12 cellular contexts compared by ENCODE assay signal in the genomic region with DNA sequence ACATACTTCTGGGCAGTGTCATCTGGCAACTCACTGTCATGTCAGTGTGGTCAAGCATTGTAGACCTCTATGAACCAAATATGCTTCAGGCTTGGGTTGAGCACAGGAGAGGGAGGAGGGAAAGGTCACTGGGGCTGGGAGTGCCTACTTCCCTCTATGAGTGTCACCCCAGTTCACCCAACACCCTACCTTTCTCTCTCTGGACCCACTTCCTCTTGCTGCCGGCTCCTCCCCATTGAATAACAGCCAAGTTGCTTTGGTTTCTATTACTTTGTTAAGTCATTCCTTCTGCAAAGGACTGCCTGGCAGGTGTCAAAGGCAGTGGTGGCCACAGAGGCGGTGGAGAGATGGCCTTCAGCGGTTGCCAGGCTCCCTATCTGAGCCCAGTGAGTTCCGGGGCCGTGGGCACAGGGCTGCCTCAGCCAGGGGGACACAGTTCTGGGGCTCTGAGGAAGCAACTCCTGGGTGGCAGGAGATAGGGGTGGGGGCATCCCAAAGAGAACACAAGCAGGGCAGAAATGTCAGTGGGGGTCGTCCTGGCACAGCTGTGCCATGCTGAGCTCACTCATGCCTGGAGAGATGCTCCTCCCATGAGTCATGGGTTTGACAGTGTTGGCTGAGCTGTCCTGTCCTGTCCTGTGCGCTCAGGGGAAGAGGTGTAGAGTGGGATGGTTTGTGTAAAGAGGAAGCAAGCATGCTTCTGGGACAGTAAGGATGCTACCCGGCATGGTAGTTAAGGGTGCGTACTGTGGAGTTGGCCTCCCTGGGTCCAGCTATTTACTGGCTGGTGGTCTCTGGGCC. TPM values are rescaled to one million over a fixed set of nuclear protein-coding genes. Genes with fewer than 3 reads are reported as not detected.
DNase-seq lines count a peak whose midpoint lies in the region; ATAC-seq and TF ChIP-seq lines count a peak whose summit lies in the region.
"Not testable (repeated sequence)": the region's sequence is repeated elsewhere in the genome, so short reads cannot be mapped to it uniquely, and the experiment has no call there.
"Had no signal": no experiment of that assay in that cellular context is flagged by ENCODE, and none has a peak within 500 bp of the region (broad histone marks: within the 10 kb centered on the region; RNA-seq: fewer than 3 reads in every experiment).

Gene LGALS9C (plus strand): TSS at position 282 of the 801 bp plus-strand sequence. CDS start 66 bp downstream, at position 348.

- H3K36me3 ChIP-seq in SK-N-SH (replicated peaks in 1 of 2; ENCODE audit: control insufficient read depth in 1 of 2, insufficient read depth in 2 of 2, low read length in 1 of 2) = not testable (repeated sequence)

- H3K79me2 ChIP-seq in SK-N-SH (ENCODE audit: insufficient read depth) = not testable (repeated sequence)

- H3K9me2 ChIP-seq in SK-N-SH = not testable (repeated sequence)

- ATAC-seq in GM19395 (IDR thresholded peaks at IDR 0.05; ENCODE audit: unreplicated experiment) (peak; percentile 85), HG02852 (IDR thresholded peaks at IDR 0.05; ENCODE audit: unreplicated experiment) (peak; percentile 84)
- ATAC-seq in stimulated activated naive B cell treated with anti-CD40 and anti-IgM and Interleukin-4, amounts not matched to agents 10 μg/mL and 1 μg/mL and 100 μg/mL, for 72 hours (replicated peaks) = peak; percentile 94 to 97

- POLR2A ChIA-PET in SK-N-SH (lab: Yijun Ruan, JAX) = not testable (repeated sequence)

- not testable (repeated sequence) for H3K4me1 ChIP-seq in SK-N-SH (ENCODE audit: control insufficient read depth in 1 of 2, insufficient read depth in 2 of 2, low read depth in 1 of 2, low read length in 1 of 2)

- TF ChIP-seq CTCF in HL-60 (IDR thresholded peaks at IDR 0.05; ENCODE audit: insufficient read depth, low read length); SK-N-SH (IDR thresholded peaks at IDR 0.05): not testable (repeated sequence)

- not testable (repeated sequence) for H3F3A ChIP-seq in SK-N-SH (replicated peaks; ENCODE audit: insufficient read depth)

- H3K4me2 ChIP-seq in SK-N-SH = not testable (repeated sequence)

- H3K4me1 Mint-ChIP-seq in activated naive CD8-positive, alpha-beta T cell treated with anti-CD3 and anti-CD28 coated beads for 36 hours = not testable (repeated sequence)
- peaks cover 1 to 12% of the 10 kb centered on the region in 2 donors for H3K4me1 Mint-ChIP-seq in stimulated activated naive B cell treated with anti-CD40 and anti-IgM and Interleukin-4, amounts not matched to agents 10 μg/mL and 1 μg/mL and 100 μg/mL, for 72 hours

- WGBS in SK-N-SH (ENCODE audit: low lambda C conversion rate) = 43% methylated on average over 7 of the region's 9 CpGs

- not testable (repeated sequence) for TF ChIP-seq RAD21 in SK-N-SH (IDR thresholded peaks at IDR 0.05; ENCODE audit: low read length)

- H3K27me3 ChIP-seq in HL-60 (ENCODE audit: insufficient read depth, poor library complexity, severe bottlenecking); SK-N-SH (ENCODE audit: insufficient read depth): not testable (repeated sequence)

- not testable (repeated sequence) for H3K9me3 ChIP-seq in SK-N-SH

- not testable (repeated sequence) for H3K36me3 Mint-ChIP-seq in activated naive CD8-positive, alpha-beta T cell treated with anti-CD3 and anti-CD28 coated beads for 36 hours; stimulated activated naive B cell treated with anti-CD40 and anti-IgM and Interleukin-4, amounts not matched to agents 10 μg/mL and 1 μg/mL and 100 μg/mL, for 72 hours

- H3K27ac Mint-ChIP-seq in activated naive CD8-positive, alpha-beta T cell treated with anti-CD3 and anti-CD28 coated beads for 36 hours = peak within 1 kb of the TSS; percentile 78
- not testable (repeated sequence) for H3K27ac Mint-ChIP-seq in stimulated activated naive B cell treated with anti-CD40 and anti-IgM and Interleukin-4, amounts not matched to agents 10 μg/mL and 1 μg/mL and 100 μg/mL, for 72 hours

- H3K27ac ChIP-seq in HL-60 (replicated peaks) = peak within 1 kb of the TSS; percentile 50
- not testable (repeated sequence) for H3K27ac ChIP-seq in SK-N-SH (ENCODE audit: low read depth in 2 of 2, low read length in 1 of 2)

- DNase-seq in ELR (ENCODE audit: low read depth) (peak; percentile 62), HL-60 (ENCODE audit: low read depth in 1 of 2, low spot score in 1 of 2) (peak; percentile 10 to 52), SK-N-SH (peak; percentile 0), islet precursor cell (peak; percentile 35)
- peak; percentile 34 for DNase-seq in activated naive CD8-positive, alpha-beta T cell treated with anti-CD3 and anti-CD28 coated beads for 36 hours
- DNase-seq in stimulated activated naive B cell treated with anti-CD40 and anti-IgM and Interleukin-4, amounts not matched to agents 10 μg/mL and 1 μg/mL and 100 μg/mL, for 72 hours = peak; percentile 1

- H4K20me1 ChIP-seq in SK-N-SH (ENCODE audit: insufficient read depth) = not testable (repeated sequence)

- not testable (repeated sequence) for H3K4me3 ChIP-seq in HL-60 (replicated peaks; ENCODE audit: insufficient read depth, low read length); SK-N-SH (ENCODE audit: low read depth in 2 of 2, low read length in 1 of 2)

- H2AFZ ChIP-seq in SK-N-SH (ENCODE audit: low read depth) = not testable (repeated sequence)

- CTCF ChIA-PET in SK-N-SH (lab: Yijun Ruan, JAX) = not testable (repeated sequence)

- not testable (repeated sequence) for H3K4me3 Mint-ChIP-seq in activated naive CD8-positive, alpha-beta T cell treated with anti-CD3 and anti-CD28 coated beads for 36 hours
- peak within 1 kb of the TSS in 1 of 2 donors; percentile 75 for H3K4me3 Mint-ChIP-seq in stimulated activated naive B cell treated with anti-CD40 and anti-IgM and Interleukin-4, amounts not matched to agents 10 μg/mL and 1 μg/mL and 100 μg/mL, for 72 hours

- not testable (repeated sequence) for H3K9me3 Mint-ChIP-seq in activated naive CD8-positive, alpha-beta T cell treated with anti-CD3 and anti-CD28 coated beads for 36 hours; stimulated activated naive B cell treated with anti-CD40 and anti-IgM and Interleukin-4, amounts not matched to agents 10 μg/mL and 1 μg/mL and 100 μg/mL, for 72 hours

- H3K9ac ChIP-seq in SK-N-SH = not testable (repeated sequence)

- not testable (repeated sequence) for TF ChIP-seq EP300 in SK-N-SH (IDR thresholded peaks at IDR 0.05; ENCODE audit: borderline replicate concordance in 1 of 2, low read depth in 1 of 2, low read length in 1 of 2)

- H3K27me3 Mint-ChIP-seq in activated naive CD8-positive, alpha-beta T cell treated with anti-CD3 and anti-CD28 coated beads for 36 hours; stimulated activated naive B cell treated with anti-CD40 and anti-IgM and Interleukin-4, amounts not matched to agents 10 μg/mL and 1 μg/mL and 100 μg/mL, for 72 hours: not testable (repeated sequence)

RNA-seq across cellular contexts. Expression of gene LGALS9C, which starts in this region (rescaled TPM):
- polyA plus RNA-seq in SK-N-SH (2012; rRNA removed) = not detected in 2 replicates
- not detected in 2 replicates for polyA plus RNA-seq in SK-N-SH (2012; cell fraction: cytosol; rRNA removed)
- not detected in 2 replicates for polyA plus RNA-seq in SK-N-SH (2012; cell fraction: nucleus; rRNA removed)
- under 1 TPM in 1 of 2 experiments, not detected in 1; 0.20 TPM for total RNA-seq in activated naive CD8-positive, alpha-beta T cell treated with anti-CD3 and anti-CD28 coated beads for 36 hours
- total RNA-seq: activated CD8-positive, alpha-beta memory T cell treated with anti-CD3 and anti-CD28 coated beads for 36 hours; GM23338; kidney epithelial cell; SJSA1 had no signal
- polyA plus RNA-seq: GM23338 had no signal

Comparison
In these comparisons a context has a peak if more than half of its experiments do, and no peak if none do; other contexts are left out.
1. Peak in DNase-seq in SK-N-SH; RNA of the gene not detected or under 1 TPM.
2. Peak in DNase-seq in activated naive CD8-positive, alpha-beta T cell treated with anti-CD3 and anti-CD28 coated beads for 36 hours; RNA of the gene not detected or under 1 TPM.
3. DNase-seq: peak in every context shown above with its lines; median percentile 62 in ELR; 35 in islet precursor cell; 34 in activated naive CD8-positive, alpha-beta T cell treated with anti-CD3 and anti-CD28 coated beads for 36 hours; 31 in HL-60; 1 in stimulated activated naive B cell treated with anti-CD40 and anti-IgM and Interleukin-4, amounts not matched to agents 10 μg/mL and 1 μg/mL and 100 μg/mL, for 72 hours; 0 in SK-N-SH.